17 cellular contexts compared by ENCODE assay signal in the genomic region with DNA sequence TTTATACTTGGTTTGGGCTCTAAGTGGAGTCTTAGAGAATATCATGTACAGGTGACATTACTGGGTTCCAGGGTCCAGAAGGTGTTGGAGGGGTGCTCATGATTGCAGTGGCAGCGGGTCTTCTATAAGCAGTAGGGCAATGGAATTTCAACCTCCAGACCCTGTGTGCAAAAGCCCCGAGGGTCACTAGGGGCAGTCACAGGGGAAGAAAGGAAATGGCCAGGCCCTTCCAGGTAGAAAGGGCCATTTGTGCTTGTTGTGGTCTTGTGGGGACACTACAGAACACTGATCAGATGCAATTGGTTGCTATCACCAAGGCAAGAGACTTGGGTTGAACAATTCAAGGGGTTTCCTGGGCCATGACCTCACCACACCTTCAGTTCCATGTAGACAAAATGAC.
A peak's percentile ranks its signal among the peaks of the same experiment; 100 is the strongest.
DNase-seq lines count a peak whose midpoint lies in the region; ATAC-seq, FAIRE-seq and TF ChIP-seq lines count a peak whose summit lies in the region.
"Had no signal": no experiment of that assay in that cellular context is flagged by ENCODE, and none has a peak within 500 bp of the region (broad histone marks: within the 10 kb centered on the region; RNA-seq: fewer than 3 reads in every experiment).

No MANE protein-coding gene starts in this region.

- H3K36me3 ChIP-seq in RWPE2 (ENCODE audit: low read depth) (no peaks in the 10 kb centered on the region), endodermal cell (ENCODE audit: control insufficient read depth, insufficient read depth, low read length) (no peaks in the 10 kb centered on the region), osteoblast (ENCODE audit: insufficient read depth, low read length) (no peaks in the 10 kb centered on the region), gastrocnemius medialis (no peaks in the 10 kb centered on the region)

- intact Hi-C loops in gastrocnemius medialis (cut with DNase I; ENCODE audit: low total_unique reads), result loop anchor here (10.0 kb wide), 1 partner anchor 403 kb away; no protein-coding TSS in a partner anchor

- TF ChIP-seq CTCF in C4-2B (conservative IDR thresholded peaks at IDR 0.05), result no peak
- no peak for TF ChIP-seq CTCF in RWPE2 (IDR thresholded peaks at IDR 0.05; ENCODE audit: poor library complexity, severe bottlenecking)
- TF ChIP-seq CTCF in endodermal cell (conservative IDR thresholded peaks at IDR 0.05), result peak; percentile 50
- no peak for TF ChIP-seq CTCF in osteoblast (IDR thresholded peaks at IDR 0.05; ENCODE audit: extremely low read depth, low read depth, low read length)
- TF ChIP-seq CTCF in gastrocnemius medialis (IDR thresholded peaks at IDR 0.05 in 4 of 5, conservative IDR thresholded peaks at IDR 0.05 in 1 of 5), result no peak

- H3K9me3 ChIP-seq in RWPE2 (ENCODE audit: severe bottlenecking) (no peaks in the 10 kb centered on the region), endodermal cell (ENCODE audit: control insufficient read depth, low read length) (peaks cover 6% of the 10 kb centered on the region), osteoblast (ENCODE audit: low read depth, low read length) (no peaks in the 10 kb centered on the region), gastrocnemius medialis (no peaks in the 10 kb centered on the region)

- H3K79me2 ChIP-seq in osteoblast (ENCODE audit: insufficient read depth, low read length), result no peaks in the 10 kb centered on the region

- H3K4me3 ChIP-seq in RWPE2 (ENCODE audit: severe bottlenecking), result no peak overlapping the region
- H3K4me3 ChIP-seq in endodermal cell (ENCODE audit: low read length), result no peak overlapping the region
- H3K4me3 ChIP-seq in osteoblast (ENCODE audit: insufficient read depth, low read length), result no peak overlapping the region
- H3K4me3 ChIP-seq in gastrocnemius medialis, result no peak overlapping the region

- WGBS in endodermal cell (ENCODE audit: insufficient coverage in 1 of 2, insufficient read length in 1 of 2), 2 experiments, result 84 to 90% methylated on average over 1 to 2 of the region's 2 CpGs

- no peaks in the 10 kb centered on the region for H3K27me3 ChIP-seq in RWPE2 (ENCODE audit: insufficient read depth, poor library complexity, severe bottlenecking)
- no peaks in the 10 kb centered on the region for H3K27me3 ChIP-seq in endodermal cell (ENCODE audit: control insufficient read depth, insufficient read depth, low read length, poor library complexity, severe bottlenecking)
- H3K27me3 ChIP-seq in osteoblast (ENCODE audit: insufficient read depth, low read length), result no peaks in the 10 kb centered on the region
- no peaks in the 10 kb centered on the region for H3K27me3 ChIP-seq in gastrocnemius medialis

- H3K4me2 ChIP-seq in osteoblast (ENCODE audit: insufficient read depth, low read length), result no peak overlapping the region

- peaks cover 9% of the 10 kb centered on the region for H3K4me1 Mint-ChIP-seq in endodermal cell
- H3K4me1 Mint-ChIP-seq: B cell; CD4-positive, alpha-beta memory T cell had no signal

- in situ Hi-C loops in gastrocnemius medialis (cut with MboI; ENCODE audit: low sequenced_read_pairs in 4 of 4), result loop anchor here (25.0 kb wide), 1 partner anchor 276 kb away; a partner anchor contains a TSS

- H3K4me3 Mint-ChIP-seq in endodermal cell, result no peak overlapping the region
- H3K4me3 Mint-ChIP-seq: B cell; CD4-positive, alpha-beta memory T cell had no signal

- no peak for TF ChIP-seq POLR2A in gastrocnemius medialis (IDR thresholded peaks at IDR 0.05)

- ATAC-seq in RWPE2 (ENCODE audit: low read depth), result no peak
- no peak for ATAC-seq in gastrocnemius medialis

- no peak overlapping the region for H3K27ac Mint-ChIP-seq in endodermal cell
- H3K27ac Mint-ChIP-seq: B cell had no signal

- no peak overlapping the region for H2AFZ ChIP-seq in osteoblast (ENCODE audit: low read length)

- no peaks in the 10 kb centered on the region for H4K20me1 ChIP-seq in osteoblast (ENCODE audit: insufficient read depth, low read length)

- H3K4me1 ChIP-seq in RWPE2 (ENCODE audit: insufficient read depth, poor library complexity, severe bottlenecking), result no peaks in the 10 kb centered on the region
- H3K4me1 ChIP-seq in endodermal cell (ENCODE audit: control insufficient read depth, insufficient read depth, low read length), result no peaks in the 10 kb centered on the region
- no peaks in the 10 kb centered on the region for H3K4me1 ChIP-seq in osteoblast (ENCODE audit: insufficient read depth, low read length)
- H3K4me1 ChIP-seq in gastrocnemius medialis, result peaks cover 42 to 52% of the 10 kb centered on the region in 2 donors

- no peak for FAIRE-seq in frontal cortex (lab: Jason Lieb, UNC)
- FAIRE-seq: A204.1, GM12892 had no signal

- peak overlapping the region; percentile 68 for H3K27ac ChIP-seq in C4-2B
- H3K27ac ChIP-seq in RWPE2 (ENCODE audit: poor library complexity, severe bottlenecking), result no peak overlapping the region
- H3K27ac ChIP-seq in endodermal cell (ENCODE audit: low read depth, low read length), result no peak overlapping the region
- no peak overlapping the region for H3K27ac ChIP-seq in osteoblast (ENCODE audit: low read depth, low read length)
- H3K27ac ChIP-seq in gastrocnemius medialis, result no peak overlapping the region
- H3K27ac ChIP-seq in caudate nucleus (ENCODE audit: low read depth, low read length), result no peak overlapping the region

- no peaks in the 10 kb centered on the region for H3K27me3 Mint-ChIP-seq in endodermal cell (ENCODE audit: insufficient read depth)
- H3K27me3 Mint-ChIP-seq: B cell; CD4-positive, alpha-beta memory T cell had no signal

- no peak overlapping the region for H3K9ac ChIP-seq in endodermal cell (ENCODE audit: extremely low read depth, low read length, poor library complexity, severe bottlenecking)

- DNase-seq in RWPE2 (ENCODE audit: low spot score) (peak; percentile 4), endodermal cell (peak; percentile 31), osteoblast (ENCODE audit: insufficient read length, low spot score, missing footprints) (peak; percentile 41), gastrocnemius medialis (no peak), frontal cortex (ENCODE audit: low spot score in 2 of 2) (no peak), caudate nucleus (lab: John Stamatoyannopoulos, UW) (no peak), NCI-H2107 (lab: John Stamatoyannopoulos, UW) (no peak)
- DNase-seq: C1 segment of cervical spinal cord; CD4-positive, alpha-beta memory T cell; DMS153; DND-41; GDM1; IMR-90 had no signal

- H3K9me3 Mint-ChIP-seq in endodermal cell, result peaks cover 10% of the 10 kb centered on the region
- H3K9me3 Mint-ChIP-seq: CD4-positive, alpha-beta memory T cell had no signal

- no peaks in the 10 kb centered on the region for H3K36me3 Mint-ChIP-seq in endodermal cell (ENCODE audit: low read depth)
- H3K36me3 Mint-ChIP-seq: CD4-positive, alpha-beta memory T cell had no signal

Comparison
In these comparisons a context has a peak if more than half of its experiments do, and no peak if none do; other contexts are left out.
1. DNase-seq: peak in RWPE2 (single experiment), endodermal cell (single experiment) and osteoblast (single experiment); none in gastrocnemius medialis (0 of 2), frontal cortex (0 of 2), caudate nucleus (0 of 61) and NCI-H2107 (single experiment).